ENCODE assay signal across 35 cellular contexts in the genomic region with DNA sequence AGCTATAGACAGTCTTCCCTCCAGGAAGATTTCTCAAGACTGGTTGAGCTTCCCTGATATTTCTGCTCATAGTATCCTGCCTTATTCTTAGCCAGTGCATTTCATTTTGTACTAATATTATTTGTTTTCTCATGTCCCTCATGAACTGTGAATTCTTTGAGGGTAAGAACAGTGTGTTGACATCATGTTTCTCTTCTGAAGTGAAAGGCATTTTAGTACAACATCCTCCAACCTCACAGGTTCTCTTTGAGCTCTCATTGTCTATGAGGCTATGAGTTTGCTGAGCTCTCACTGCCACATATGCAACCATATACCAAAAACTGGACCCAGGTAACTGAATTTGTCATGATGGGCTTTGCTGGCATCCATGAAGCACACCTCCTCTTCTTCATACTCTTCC. TPM values are rescaled to one million over a fixed set of nuclear protein-coding genes. Genes with fewer than 3 reads are reported as not detected.
"Had no signal": no experiment of that assay in that cellular context is flagged by ENCODE, and none has a peak within 500 bp of the region (broad histone marks: within the 10 kb centered on the region; RNA-seq: fewer than 3 reads in every experiment).

A gene with protein sequence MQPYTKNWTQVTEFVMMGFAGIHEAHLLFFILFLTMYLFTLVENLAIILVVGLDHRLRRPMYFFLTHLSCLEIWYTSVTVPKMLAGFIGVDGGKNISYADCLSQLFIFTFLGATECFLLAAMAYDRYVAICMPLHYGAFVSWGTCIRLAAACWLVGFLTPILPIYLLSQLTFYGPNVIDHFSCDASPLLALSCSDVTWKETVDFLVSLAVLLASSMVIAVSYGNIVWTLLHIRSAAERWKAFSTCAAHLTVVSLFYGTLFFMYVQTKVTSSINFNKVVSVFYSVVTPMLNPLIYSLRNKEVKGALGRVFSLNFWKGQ (plus strand): TSS at position 301 of the 400 bp plus-strand sequence. CDS start 0 bp downstream, at position 301.

- H3K27me3 ChIP-seq: adrenal gland, brain microvascular endothelial cell, Peyer's patch, SJSA1 had no signal

- H3K27ac ChIP-seq: brain microvascular endothelial cell, KMS-11, Peyer's patch had no signal

- H3K4me1 ChIP-seq: adrenal gland, Peyer's patch had no signal

- H3K4me3 ChIP-seq: adrenal gland, Peyer's patch, SJSA1 had no signal

- H3K36me3 ChIP-seq: adrenal gland, brain microvascular endothelial cell, Peyer's patch, SJSA1 had no signal

- H3K9ac ChIP-seq: KMS-11, SK-N-SH had no signal

- H3K36me3 Mint-ChIP-seq: activated naive CD4-positive, alpha-beta T cell treated with anti-CD3 and anti-CD28 coated beads, Interleukin-2, amount 50 U/mL, for 24 hours; WTC11 had no signal

- H3K27me3 Mint-ChIP-seq: activated CD4-positive, alpha-beta T cell treated with anti-CD3 and anti-CD28 coated beads, Interleukin-2, amount 10 ng/mL, durations not matched to agents 7 days and 5 days had no signal

- H3K9me3 ChIP-seq: adrenal gland, Peyer's patch, SJSA1, SK-N-SH had no signal

- DNase-seq: activated CD4-positive, alpha-beta T cell treated with anti-CD3 and anti-CD28 coated beads for 36 hours; activated CD4-positive, alpha-beta T cell treated with anti-CD3 and anti-CD28 coated beads, Interleukin-2, amount 10 ng/mL, durations not matched to agents 7 days and 5 days; activated CD4-positive, alpha-beta T cell treated with anti-CD3 and anti-CD28 coated beads, Interleukin-2, amount 50 U/mL, for 48 hours; activated CD8-positive, alpha-beta T cell treated with anti-CD3 and anti-CD28 coated beads, Interleukin-2, amount 10 ng/mL, durations not matched to agents 7 days and 5 days; activated gamma-delta T cell; activated naive CD4-positive, alpha-beta T cell treated with Interleukin-2 at 50 U/mL for 16 hours; activated T-cell treated with anti-CD3 and anti-CD28 coated beads, Interleukin-2, amount 50 U/mL, for 24 hours; adrenal gland; brain microvascular endothelial cell; MM.1S; MV-4-11; NCI-H1092; NCI-H1436 treated with DMSO at 0.1 percent for 48 hours; NCI-H1694 treated with DMSO at 0.1 percent for 48 hours; NCI-H2029; NCI-H345; NCI-H510A; NCI-H526; NCI-H748 treated with DMSO at 0.1 percent for 48 hours; NK-92 treated with Interleukin-12 subunit alpha and Interleukin-12 subunit beta, amount 100 ng/mL, for 24 hours; PC-3; Peyer's patch; RPMI8226; SHP77 treated with DMSO at 0.1 percent for 48 hours; SK-N-SH had no signal

- ATAC-seq: activated CD4-positive, alpha-beta T cell treated with anti-CD3 and anti-CD28 coated beads for 36 hours; activated CD4-positive, CD25-positive, alpha-beta regulatory T cell treated with anti-CD3 and anti-CD28 coated beads, Interleukin-2, amount 50 U/mL, for 24 hours; activated CD8-positive, alpha-beta T cell treated with anti-CD3 and anti-CD28 coated beads, Interleukin-2, amount 10 ng/mL, durations not matched to agents 7 days and 5 days; PC-3; WTC11 had no signal

- H3K4me2 ChIP-seq: KMS-11, SK-N-SH had no signal

- H3K9me3 Mint-ChIP-seq: activated CD4-positive, alpha-beta T cell treated with anti-CD3 and anti-CD28 coated beads, Interleukin-2, amount 10 ng/mL, durations not matched to agents 7 days and 5 days; activated naive CD4-positive, alpha-beta T cell treated with anti-CD3 and anti-CD28 coated beads, Interleukin-2, amount 50 U/mL, for 24 hours; T-helper 2 cell treated with Interferon-gamma antibody and Interleukin-4, amounts not matched to agents 5 μg/mL and 100 μg/mL, for 36 hours had no signal

- H3K4me1 Mint-ChIP-seq: activated CD4-positive, alpha-beta T cell treated with anti-CD3 and anti-CD28 coated beads for 36 hours; activated CD4-positive, alpha-beta T cell treated with anti-CD3 and anti-CD28 coated beads, Interleukin-2, amount 10 ng/mL, durations not matched to agents 7 days and 5 days; activated naive CD4-positive, alpha-beta T cell treated with anti-CD3 and anti-CD28 coated beads, Interleukin-2, amount 50 U/mL, for 24 hours; WTC11 had no signal

- H3K4me3 Mint-ChIP-seq: activated CD4-positive, alpha-beta T cell treated with anti-CD3 and anti-CD28 coated beads for 36 hours; activated CD4-positive, alpha-beta T cell treated with anti-CD3 and anti-CD28 coated beads, Interleukin-2, amount 10 ng/mL, durations not matched to agents 7 days and 5 days; activated CD8-positive, alpha-beta T cell treated with anti-CD3 and anti-CD28 coated beads, Interleukin-2, amount 10 ng/mL, durations not matched to agents 7 days and 5 days; activated naive CD4-positive, alpha-beta T cell treated with anti-CD3 and anti-CD28 coated beads, Interleukin-2, amount 50 U/mL, for 24 hours; activated T-cell treated with anti-CD3 and anti-CD28 coated beads, Interleukin-2, amount 50 U/mL, for 24 hours; T-helper 1 cell treated with Interleukin-12 subunit alpha and Interleukin-12 subunit beta and Interleukin-4 antibody, amounts not matched to agents 30 μg/mL and 1 μg/mL, for 36 hours; T-helper 2 cell treated with Interferon-gamma antibody and Interleukin-4, amounts not matched to agents 5 μg/mL and 100 μg/mL, for 36 hours; WTC11 had no signal

- FAIRE-seq: TTC549 had no signal

- H3K27ac Mint-ChIP-seq: activated CD4-positive, alpha-beta T cell treated with anti-CD3 and anti-CD28 coated beads for 36 hours; activated CD4-positive, alpha-beta T cell treated with anti-CD3 and anti-CD28 coated beads, Interleukin-2, amount 10 ng/mL, durations not matched to agents 7 days and 5 days; activated CD8-positive, alpha-beta T cell treated with anti-CD3 and anti-CD28 coated beads, Interleukin-2, amount 10 ng/mL, durations not matched to agents 7 days and 5 days; activated naive CD4-positive, alpha-beta T cell treated with anti-CD3 and anti-CD28 coated beads, Interleukin-2, amount 50 U/mL, for 24 hours; activated T-cell treated with anti-CD3 and anti-CD28 coated beads, Interleukin-2, amount 50 U/mL, for 24 hours; activated T-helper 2 cell treated with anti-CD3 and anti-CD28 coated beads, Interferon-gamma antibody, Interleukin-2, Interleukin-4, amounts not matched to agents 10 μg/mL and 5 μg/mL and 100 μg/mL, durations not matched to agents 14 hours and 24 hours and 36 hours; T-helper 1 cell treated with Interleukin-12 subunit alpha and Interleukin-12 subunit beta and Interleukin-4 antibody, amounts not matched to agents 30 μg/mL and 1 μg/mL, for 36 hours; T-helper 2 cell treated with Interferon-gamma antibody and Interleukin-4, amounts not matched to agents 5 μg/mL and 100 μg/mL, for 36 hours; WTC11 had no signal

RNA-seq across cellular contexts. Expression of the gene that starts here (rescaled TPM):
- total RNA-seq: activated CD4-positive, alpha-beta T cell treated with anti-CD3 and anti-CD28 coated beads for 36 hours; activated CD4-positive, alpha-beta T cell treated with anti-CD3 and anti-CD28 coated beads, Interleukin-2, amount 10 ng/mL, durations not matched to agents 7 days and 5 days; activated CD8-positive, alpha-beta T cell treated with anti-CD3 and anti-CD28 coated beads, Interleukin-2, amount 10 ng/mL, durations not matched to agents 7 days and 5 days; activated T-helper 2 cell treated with anti-CD3 and anti-CD28 coated beads, Interferon-gamma antibody, Interleukin-2, Interleukin-4, amounts not matched to agents 10 μg/mL and 5 μg/mL and 100 μg/mL, durations not matched to agents 14 hours and 24 hours and 36 hours; adrenal gland; LHCN-M2; PC-3; Peyer's patch; SJSA1; WTC11 had no signal
- polyA plus RNA-seq: adrenal gland, SK-N-SH had no signal
